ENCODE assay signal across 8 cellular contexts in the genomic region with DNA sequence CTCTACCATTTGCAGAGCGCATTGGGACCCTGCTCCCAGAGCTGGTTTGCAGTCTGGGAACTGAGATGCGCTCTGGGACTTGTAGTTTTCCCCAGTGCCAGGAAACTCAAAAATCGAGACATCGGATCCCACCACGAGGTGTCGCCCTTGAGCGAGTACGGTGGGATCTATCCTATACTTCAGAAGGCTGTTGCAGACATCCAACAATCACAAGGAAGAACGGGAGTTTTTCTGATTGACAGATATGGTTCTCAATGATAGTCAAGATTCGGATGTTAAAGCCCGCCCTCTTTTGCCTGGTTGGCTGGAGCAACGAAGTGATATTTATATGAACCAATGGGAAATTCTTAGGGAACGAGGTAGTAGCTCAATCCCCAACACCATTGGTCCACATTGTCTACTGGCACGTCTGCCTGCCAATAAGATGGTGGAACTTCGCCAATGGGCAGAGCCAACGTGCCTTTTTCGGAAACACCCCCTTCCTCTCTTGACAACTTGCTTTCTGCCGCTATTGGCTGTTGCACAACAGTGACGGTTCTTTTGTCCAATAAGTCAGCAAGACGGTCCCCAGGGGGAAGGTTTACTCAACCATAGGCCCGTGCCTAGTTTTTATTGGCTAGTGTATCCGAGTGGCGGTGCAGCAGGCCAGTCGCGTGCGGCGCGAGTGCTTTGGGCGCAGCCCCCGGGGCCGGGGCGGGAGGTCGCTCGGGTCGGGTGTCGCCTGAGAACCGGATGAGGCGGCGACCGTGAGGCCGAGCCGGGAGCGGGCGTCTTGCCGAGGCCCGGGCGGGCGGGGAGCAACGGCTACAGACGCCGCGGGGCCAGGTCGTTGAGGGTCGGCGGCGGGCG. TPM values are rescaled to one million over a fixed set of nuclear protein-coding genes. Genes with fewer than 3 reads are reported as not detected.
A peak's percentile ranks its signal among the peaks of the same experiment; 100 is the strongest.
DNase-seq lines count a peak whose midpoint lies in the region; ATAC-seq and TF ChIP-seq lines count a peak whose summit lies in the region.

TSS of gene DNM2 (plus strand) at position 724 of the 849 bp plus-strand sequence. CDS start 164 bp downstream, outside the sequence.

- no CpG with 5 or more reads among the region's 57 CpGs for WGBS in trophoblast cell (ENCODE audit: extremely low coverage, insufficient coverage, insufficient read length)

- no peaks in the 10 kb centered on the region for H3K27me3 ChIP-seq in adipocyte (replicated peaks; ENCODE audit: control insufficient read depth, insufficient read depth, low read length)
- H3K27me3 ChIP-seq in cardiac muscle cell, result no peaks in the 10 kb centered on the region
- H3K27me3 ChIP-seq in trophoblast cell (ENCODE audit: insufficient read depth, low read length), result no peaks in the 10 kb centered on the region

- peaks cover 26% of the 10 kb centered on the region for H3K79me2 ChIP-seq in trophoblast cell (ENCODE audit: control insufficient read depth, insufficient read depth, low read length, poor library complexity)

- H3K36me3 ChIP-seq in adipocyte (ENCODE audit: control insufficient read depth, insufficient read depth, low read length, severe bottlenecking) (peaks cover 11% of the 10 kb centered on the region), cardiac muscle cell (no peaks in the 10 kb centered on the region), trophoblast cell (ENCODE audit: control insufficient read depth in 1 of 2, insufficient read depth in 2 of 2, low read length in 2 of 2) (peaks cover 7 to 15% of the 10 kb centered on the region in 2 experiments)

- peak within 1 kb of the TSS; percentile 39 for H2AK5ac ChIP-seq in trophoblast cell (ENCODE audit: low read length)

- TF ChIP-seq CTCF in GM12872 (IDR thresholded peaks at IDR 0.05; ENCODE audit: insufficient read depth, low read depth, low read length) (peak; percentile 75), cardiac muscle cell (IDR thresholded peaks at IDR 0.05; ENCODE audit: low read depth, low read length) (peak; percentile 80), type B pancreatic cell (conservative IDR thresholded peaks at IDR 0.05) (peak; percentile 92)

- H3K4me1 ChIP-seq in adipocyte (ENCODE audit: control insufficient read depth, insufficient read depth, low read length) (peaks cover 20% of the 10 kb centered on the region), cardiac muscle cell (ENCODE audit: low read depth) (peaks cover 13% of the 10 kb centered on the region), trophoblast cell (ENCODE audit: control insufficient read depth in 1 of 2, insufficient read depth in 2 of 2, low read length in 2 of 2) (peaks cover 3 to 16% of the 10 kb centered on the region in 2 experiments)

- H3K36me3 Mint-ChIP-seq in type B pancreatic cell, result peaks cover 3% of the 10 kb centered on the region

- H3K4me2 ChIP-seq in trophoblast cell (ENCODE audit: low read length), result peak within 1 kb of the TSS; percentile 72

- H3K27me3 Mint-ChIP-seq in type B pancreatic cell, result no peaks in the 10 kb centered on the region

- H2BK12ac ChIP-seq in trophoblast cell (ENCODE audit: low read length), result no peak within 1 kb of the TSS

- H3K9ac ChIP-seq in adipocyte (ENCODE audit: low read length) (peak within 1 kb of the TSS; percentile 97), trophoblast cell (ENCODE audit: low read length) (peak within 1 kb of the TSS; percentile 96)

- H3K4me3 Mint-ChIP-seq in type B pancreatic cell, result peak within 1 kb of the TSS; percentile 97

- H3K9me3 ChIP-seq in adipocyte (ENCODE audit: control insufficient read depth, low read length) (no peaks in the 10 kb centered on the region), cardiac muscle cell (ENCODE audit: low read depth) (no peaks in the 10 kb centered on the region), trophoblast cell (ENCODE audit: insufficient read depth, low read depth, low read length) (peaks cover 2% of the 10 kb centered on the region)

- H3K4me3 ChIP-seq in adipocyte (ENCODE audit: low read length), result peak within 1 kb of the TSS; percentile 94
- peak within 1 kb of the TSS; percentile 81 for H3K4me3 ChIP-seq in cardiac muscle cell
- peak within 1 kb of the TSS; percentile 96 for H3K4me3 ChIP-seq in trophoblast cell (ENCODE audit: low read depth, low read length)

- H3K23ac ChIP-seq in trophoblast cell (ENCODE audit: low read length), result no peak within 1 kb of the TSS

- H4K12ac ChIP-seq in trophoblast cell (ENCODE audit: low read depth, low read length), result peak within 1 kb of the TSS; percentile 61

- H3K9me3 Mint-ChIP-seq in type B pancreatic cell, result no peaks in the 10 kb centered on the region

- peak within 1 kb of the TSS; percentile 97 for H3K4ac ChIP-seq in trophoblast cell (ENCODE audit: low read depth, low read length)

- H3K27ac Mint-ChIP-seq in type B pancreatic cell, result peak within 1 kb of the TSS; percentile 88

- peak within 1 kb of the TSS; percentile 84 for H4K91ac ChIP-seq in trophoblast cell (ENCODE audit: low read depth, low read length)

- peaks cover 9% of the 10 kb centered on the region for H3K79me1 ChIP-seq in trophoblast cell (ENCODE audit: low read length)

- H3K27ac ChIP-seq in cardiac muscle cell, result peak within 1 kb of the TSS; percentile 94
- H3K27ac ChIP-seq in trophoblast cell (ENCODE audit: low read depth, low read length), result peak within 1 kb of the TSS; percentile 71

- ATAC-seq in HG02759 (IDR thresholded peaks at IDR 0.05; ENCODE audit: unreplicated experiment), result peak; percentile 81

- H2AFZ ChIP-seq in trophoblast cell (ENCODE audit: insufficient read depth, low read length, poor library complexity), result peak within 1 kb of the TSS; percentile 78

- H3K4me1 Mint-ChIP-seq in type B pancreatic cell (ENCODE audit: unreplicated experiment), result peaks cover 12% of the 10 kb centered on the region

- peak within 1 kb of the TSS; percentile 67 for H2BK120ac ChIP-seq in trophoblast cell (ENCODE audit: insufficient read depth, low read length, poor library complexity)

- H3K14ac ChIP-seq in trophoblast cell (ENCODE audit: low read length), result peak within 1 kb of the TSS; percentile 68

- peak within 1 kb of the TSS; percentile 84 for H2BK5ac ChIP-seq in trophoblast cell (ENCODE audit: low read depth, low read length, poor library complexity)

- H3K18ac ChIP-seq in trophoblast cell (ENCODE audit: low read length), result peak within 1 kb of the TSS; percentile 93

- peak within 1 kb of the TSS; percentile 86 for H4K8ac ChIP-seq in trophoblast cell (ENCODE audit: low read depth, low read length)

- DNase-seq in NCI-H1417 (lab: John Stamatoyannopoulos, UW) (peak; percentile 99 to 100 (median 100)), SW480 (ENCODE audit: low spot score) (peak; percentile 100), adipocyte (ENCODE audit: low read depth) (peak; percentile 100), cardiac muscle cell (ENCODE audit: low read depth in 1 of 2, low spot score in 1 of 2) (peak; percentile 99 to 100), trophoblast cell (peak; percentile 99 to 100), type B pancreatic cell (ENCODE audit: extremely low spot score, unreplicated experiment) (peak; percentile 98)

RNA-seq across cellular contexts. Expression of gene DNM2, which starts in this region (rescaled TPM):
- 122 and 124 TPM in 2 replicates for total RNA-seq in cardiac muscle cell
- polyA plus RNA-seq in cardiac muscle cell, result 132 and 146 TPM in 2 replicates
- polyA plus RNA-seq in trophoblast cell (2013), result 95.3 and 98.4 TPM in 2 replicates
- total RNA-seq in type B pancreatic cell (ENCODE audit: low replicate concordance), result 119 and 123 TPM in 2 replicates

Comparison
In these comparisons a context has a peak if more than half of its experiments do, and no peak if none do; other contexts are left out.
1. Peak in every context shown above with its lines: DNase-seq, ATAC-seq, H3K4me3 ChIP-seq and H3K27ac ChIP-seq.